Comparison of ENCODE assay signal across 17 cellular contexts in genomic region chr2:278312-278932, GRCh38. TPM values are rescaled to one million over a fixed set of nuclear protein-coding genes. Genes with fewer than 3 reads are reported as not detected.
DNase-seq lines count a peak whose midpoint lies in the region; ATAC-seq and TF ChIP-seq lines count a peak whose summit lies in the region.
"Had no signal": no experiment of that assay in that cellular context is flagged by ENCODE, and none has a peak within 500 bp of the region (broad histone marks: within the 10 kb centered on the region; RNA-seq: fewer than 3 reads in every experiment).

No MANE protein-coding gene starts in this region.

- peak overlapping the region; percentile 52 for H4K91ac ChIP-seq in mesenchymal stem cell (ENCODE audit: low read length)

- peaks cover 33 to 94% of the 10 kb centered on the region in 2 experiments for H3K36me3 ChIP-seq in mesenchymal stem cell (ENCODE audit: control insufficient read depth in 1 of 2, insufficient read depth in 2 of 2, low read depth in 1 of 2, low read length in 2 of 2)

- H2AFZ ChIP-seq in mesenchymal stem cell (ENCODE audit: low read depth, low read length): no peak overlapping the region

- no peaks in the 10 kb centered on the region for H3K9me3 Mint-ChIP-seq in activated T-cell treated with anti-CD3 and anti-CD28 coated beads, Interleukin-2, amount 50 U/mL, for 72 hours
- H3K9me3 Mint-ChIP-seq: CD8-positive, alpha-beta memory T cell had no signal

- no peak overlapping the region for H3K4ac ChIP-seq in mesenchymal stem cell (ENCODE audit: low read depth in 1 of 2, low read length in 2 of 2)

- WGBS in mesenchymal stem cell: 92% methylated on average over 2 of the region's 2 CpGs

- no peaks in the 10 kb centered on the region for H3K27me3 Mint-ChIP-seq in activated T-cell treated with anti-CD3 and anti-CD28 coated beads, Interleukin-2, amount 50 U/mL, for 72 hours (ENCODE audit: low read depth)
- H3K27me3 Mint-ChIP-seq: CD8-positive, alpha-beta memory T cell had no signal

- no peak overlapping the region for H2BK5ac ChIP-seq in mesenchymal stem cell (ENCODE audit: low read depth, low read length, poor library complexity, severe bottlenecking)

- no peaks in the 10 kb centered on the region for H3K27me3 ChIP-seq in mesenchymal stem cell (ENCODE audit: control insufficient read depth in 1 of 2, insufficient read depth in 1 of 2, low read length in 2 of 2)
- H3K27me3 ChIP-seq: BLaER1 had no signal

- H3K14ac ChIP-seq in mesenchymal stem cell (ENCODE audit: low read length in 2 of 2): no peak overlapping the region

- no peak overlapping the region for H3K4me2 ChIP-seq in mesenchymal stem cell (ENCODE audit: low read length, poor library complexity, severe bottlenecking)
- H3K4me2 ChIP-seq: BLaER1 had no signal

- no peak overlapping the region for H2BK12ac ChIP-seq in mesenchymal stem cell (ENCODE audit: low read length in 2 of 2)

- H3K4me1 Mint-ChIP-seq in activated T-cell treated with anti-CD3 and anti-CD28 coated beads, Interleukin-2, amount 50 U/mL, for 72 hours (ENCODE audit: low read depth): no peaks in the 10 kb centered on the region

- H3K79me1 ChIP-seq in mesenchymal stem cell (replicated peaks; ENCODE audit: low read length, poor library complexity, severe bottlenecking): peaks cover 30% of the 10 kb centered on the region

- H3K4me3 ChIP-seq in mesenchymal stem cell (ENCODE audit: insufficient read depth in 1 of 2, low read depth in 1 of 2, low read length in 2 of 2) (no peak overlapping the region), foreskin fibroblast (ENCODE audit: low read depth in 1 of 2, low read length in 2 of 2) (no peak overlapping the region)
- H3K4me3 ChIP-seq: BLaER1 had no signal

- H3K27ac Mint-ChIP-seq in activated T-cell treated with anti-CD3 and anti-CD28 coated beads, Interleukin-2, amount 50 U/mL, for 72 hours: peak overlapping the region; percentile 42
- H3K27ac Mint-ChIP-seq: CD8-positive, alpha-beta memory T cell had no signal

- TF ChIP-seq CTCF in foreskin fibroblast (IDR thresholded peaks at IDR 0.05; ENCODE audit: low read depth, low read length): no peak

- no peak for ATAC-seq in activated T-cell treated with anti-CD3 and anti-CD28 coated beads, Interleukin-2, amount 50 U/mL, for 72 hours (replicated peaks in 1 of 2)
- ATAC-seq in HG02970 (IDR thresholded peaks at IDR 0.05; ENCODE audit: low FRiP score, unreplicated experiment) (no peak), HG03135 (IDR thresholded peaks at IDR 0.05; ENCODE audit: unreplicated experiment) (no peak)
- ATAC-seq: HCT116 had no signal

- no peak overlapping the region for H3K27ac ChIP-seq in mesenchymal stem cell (ENCODE audit: low read length, poor library complexity, severe bottlenecking)
- H3K27ac ChIP-seq: 22Rv1, BLaER1 had no signal

- no peak overlapping the region for H3K9ac ChIP-seq in mesenchymal stem cell (ENCODE audit: low read length)
- H3K9ac ChIP-seq: BLaER1 had no signal

- no peak overlapping the region for H2BK120ac ChIP-seq in mesenchymal stem cell (ENCODE audit: low read depth, low read length)

- no peak overlapping the region for H2AK5ac ChIP-seq in mesenchymal stem cell (ENCODE audit: low read length, severe bottlenecking)

- H3K23ac ChIP-seq in mesenchymal stem cell (ENCODE audit: low read length in 2 of 2): peak overlapping the region in 1 of 2 experiments; percentile 91

- no peak for DNase-seq in activated T-cell treated with anti-CD3 and anti-CD28 coated beads, Interleukin-2, amount 50 U/mL, for 72 hours
- DNase-seq in activated T-cell treated with anti-CD3 and anti-CD28 coated beads for 4 hours: no peak
- DNase-seq in kidney tubule cell (ENCODE audit: low spot score): peak; percentile 56
- DNase-seq in mesenchymal stem cell: no peak
- DNase-seq in foreskin fibroblast: no peak
- DNase-seq in NCI-H526 treated with DMSO at 0.1 percent for 48 hours (lab: John Stamatoyannopoulos, UW): no peak
- DNase-seq: AML-193; Caco-2; CD8-positive, alpha-beta memory T cell; DND-41; GDM1 had no signal

- H4K8ac ChIP-seq in mesenchymal stem cell (ENCODE audit: low read length): no peak overlapping the region

- H3K18ac ChIP-seq in mesenchymal stem cell (ENCODE audit: low read depth in 1 of 2, low read length in 2 of 2): no peak overlapping the region

- peaks cover 4% of the 10 kb centered on the region for H3K4me1 ChIP-seq in mesenchymal stem cell (ENCODE audit: control insufficient read depth, insufficient read depth, low read depth, low read length)
- H3K4me1 ChIP-seq: Caco-2 had no signal

- H3K36me3 Mint-ChIP-seq in activated T-cell treated with anti-CD3 and anti-CD28 coated beads, Interleukin-2, amount 50 U/mL, for 72 hours (ENCODE audit: insufficient read depth in 2 of 2): peaks cover 3 to 13% of the 10 kb centered on the region in 2 donors

- H2BK15ac ChIP-seq in mesenchymal stem cell (ENCODE audit: low read depth, poor library complexity, severe bottlenecking): no peak overlapping the region

- H3K9me3 ChIP-seq in mesenchymal stem cell (ENCODE audit: control insufficient read depth, low read length): no peaks in the 10 kb centered on the region
- H3K9me3 ChIP-seq: BLaER1, Caco-2 had no signal

- H3K4me3 Mint-ChIP-seq in activated T-cell treated with anti-CD3 and anti-CD28 coated beads, Interleukin-2, amount 50 U/mL, for 72 hours: no peak overlapping the region
- H3K4me3 Mint-ChIP-seq: CD8-positive, alpha-beta memory T cell had no signal

RNA-seq across cellular contexts. Expression of gene ALKAL2, which starts 9.5 kb away (rescaled TPM):
- total RNA-seq in activated T-cell treated with anti-CD3 and anti-CD28 coated beads, Interleukin-2, amount 50 U/mL, for 72 hours: under 1 TPM; 0.36 to 0.60 TPM
- 2.4 TPM for polyA plus RNA-seq in mesenchymal stem cell (2013, experiment 1 of 2)
- polyA plus RNA-seq in mesenchymal stem cell (2013, experiment 2 of 2): 2.5 TPM
- total RNA-seq: Caco-2; CD8-positive, alpha-beta memory T cell; H4 had no signal
- polyA plus RNA-seq: CD8-positive, alpha-beta memory T cell had no signal

RNA-seq across cellular contexts. Expression of gene ACP1, which starts 13.7 kb away (rescaled TPM):
- total RNA-seq in activated T-cell treated with anti-CD3 and anti-CD28 coated beads, Interleukin-2, amount 50 U/mL, for 72 hours: 100 to 1,000 TPM; 141 to 163 TPM
- 111 TPM for polyA plus RNA-seq in mesenchymal stem cell (2013, experiment 1 of 2)
- 117 TPM for polyA plus RNA-seq in mesenchymal stem cell (2013, experiment 2 of 2)

RNA-seq across cellular contexts. Expression of gene SH3YL1, which starts 14.6 kb away (rescaled TPM):
- total RNA-seq in activated T-cell treated with anti-CD3 and anti-CD28 coated beads, Interleukin-2, amount 50 U/mL, for 72 hours: 10 to 100 TPM; 31.6 to 37.8 TPM
- polyA plus RNA-seq in mesenchymal stem cell (2013, experiment 1 of 2): 23.9 TPM
- 23.0 TPM for polyA plus RNA-seq in mesenchymal stem cell (2013, experiment 2 of 2)
